10 cellular contexts compared by ENCODE assay signal in genomic region chr20:63191400-63191799, GRCh38. TPM values are rescaled to one million over a fixed set of nuclear protein-coding genes. Genes with fewer than 3 reads are reported as not detected.
DNase-seq lines count a peak whose midpoint lies in the region; ATAC-seq and TF ChIP-seq lines count a peak whose summit lies in the region.
"Had no signal": no experiment of that assay in that cellular context is flagged by ENCODE, and none has a peak within 500 bp of the region (broad histone marks: within the 10 kb centered on the region; RNA-seq: fewer than 3 reads in every experiment).

No MANE protein-coding gene starts in this region.

- ATAC-seq in RWPE2 (ENCODE audit: low read depth) = peak; percentile 76
- peak; percentile 4 for ATAC-seq in naive thymus-derived CD4-positive, alpha-beta T cell

- no peaks in the 10 kb centered on the region for H3K27me3 ChIP-seq in RWPE2 (ENCODE audit: insufficient read depth, poor library complexity, severe bottlenecking)
- H3K27me3 ChIP-seq in naive thymus-derived CD4-positive, alpha-beta T cell (ENCODE audit: control insufficient read depth in 2 of 2, insufficient read depth in 2 of 2, low read length in 2 of 2) = no peaks in the 10 kb centered on the region

- no peaks in the 10 kb centered on the region for H3K27me3 Mint-ChIP-seq in naive thymus-derived CD4-positive, alpha-beta T cell
- no peaks in the 10 kb centered on the region for H3K27me3 Mint-ChIP-seq in activated CD4-positive, alpha-beta T cell treated with anti-CD3 and anti-CD28 coated beads, Interleukin-2, amount 10 ng/mL, durations not matched to agents 24 days and 14 days

- peaks cover 2 to 6% (median 3%) of the 10 kb centered on the region in 7 donors for H3K4me1 Mint-ChIP-seq in naive thymus-derived CD4-positive, alpha-beta T cell
- H3K4me1 Mint-ChIP-seq in activated CD4-positive, alpha-beta T cell treated with anti-CD3 and anti-CD28 coated beads, Interleukin-2, amount 10 ng/mL, durations not matched to agents 24 days and 14 days = peaks cover 2% of the 10 kb centered on the region

- peak; percentile 80 for DNase-seq in G401 (ENCODE audit: low spot score)
- DNase-seq in NCI-H2081 (lab: John Stamatoyannopoulos, UW) = peak; percentile 93 to 96
- peak; percentile 99 for DNase-seq in RWPE2 (ENCODE audit: low spot score)
- DNase-seq in naive thymus-derived CD4-positive, alpha-beta T cell = no peak
- no peak for DNase-seq in activated CD4-positive, alpha-beta T cell treated with anti-CD3 and anti-CD28 coated beads, Interleukin-2, amount 50 U/mL, for 1 hour
- DNase-seq in activated CD4-positive, alpha-beta T cell treated with anti-CD3 and anti-CD28 coated beads, Interleukin-2, amount 10 ng/mL, durations not matched to agents 24 days and 14 days = no peak
- no peak for DNase-seq in NCI-H146 (lab: John Stamatoyannopoulos, UW)
- DNase-seq in head of caudate nucleus = no peak
- DNase-seq: activated T-cell treated with anti-CD3 and anti-CD28 coated beads, Interleukin-2, amount 50 U/mL, for 48 hours had no signal

- H3K27ac ChIP-seq in RWPE2 (ENCODE audit: poor library complexity, severe bottlenecking) = no peak overlapping the region
- no peak overlapping the region for H3K27ac ChIP-seq in naive thymus-derived CD4-positive, alpha-beta T cell (ENCODE audit: low read depth, low read length)
- H3K27ac ChIP-seq: parathyroid adenoma had no signal

- TF ChIP-seq CTCF in RWPE2 (IDR thresholded peaks at IDR 0.05; ENCODE audit: poor library complexity, severe bottlenecking) = peak; percentile 5

- no peaks in the 10 kb centered on the region for H3K9me3 ChIP-seq in RWPE2 (ENCODE audit: severe bottlenecking)
- no peaks in the 10 kb centered on the region for H3K9me3 ChIP-seq in naive thymus-derived CD4-positive, alpha-beta T cell (ENCODE audit: control insufficient read depth in 2 of 3, low read length in 3 of 3)

- POLR2A ChIA-PET in naive thymus-derived CD4-positive, alpha-beta T cell (lab: Charles Lee) = no interaction called here

- H3K4me3 ChIP-seq in RWPE2 (ENCODE audit: severe bottlenecking) = no peak overlapping the region
- no peak overlapping the region for H3K4me3 ChIP-seq in naive thymus-derived CD4-positive, alpha-beta T cell (ENCODE audit: low read length)

- H3K36me3 Mint-ChIP-seq in naive thymus-derived CD4-positive, alpha-beta T cell = peaks cover 1 to 21% (median 7%) of the 10 kb centered on the region in 5 donors
- peaks cover 13% of the 10 kb centered on the region for H3K36me3 Mint-ChIP-seq in activated CD4-positive, alpha-beta T cell treated with anti-CD3 and anti-CD28 coated beads, Interleukin-2, amount 10 ng/mL, durations not matched to agents 24 days and 14 days (ENCODE audit: low read depth)

- H3K27ac Mint-ChIP-seq in naive thymus-derived CD4-positive, alpha-beta T cell = no peak overlapping the region
- no peak overlapping the region for H3K27ac Mint-ChIP-seq in activated CD4-positive, alpha-beta T cell treated with anti-CD3 and anti-CD28 coated beads, Interleukin-2, amount 10 ng/mL, durations not matched to agents 24 days and 14 days

- in situ Hi-C loops in G401 (cut with HindIII; ENCODE audit: low sequenced_read_pairs) = no loop called here

- H3K36me3 ChIP-seq in RWPE2 (ENCODE audit: low read depth) = peaks cover 24% of the 10 kb centered on the region
- H3K36me3 ChIP-seq in naive thymus-derived CD4-positive, alpha-beta T cell (ENCODE audit: control insufficient read depth in 2 of 3, insufficient read depth in 3 of 3, low read length in 3 of 3) = peaks cover 0 to 14% (median 0%) of the 10 kb centered on the region in 3 experiments

- CTCF ChIA-PET in naive thymus-derived CD4-positive, alpha-beta T cell (lab: Charles Lee) = no interaction called here

- no peaks in the 10 kb centered on the region for H3K9me3 Mint-ChIP-seq in naive thymus-derived CD4-positive, alpha-beta T cell
- no peaks in the 10 kb centered on the region for H3K9me3 Mint-ChIP-seq in activated CD4-positive, alpha-beta T cell treated with anti-CD3 and anti-CD28 coated beads, Interleukin-2, amount 10 ng/mL, durations not matched to agents 24 days and 14 days

- no peak overlapping the region for H3K4me3 Mint-ChIP-seq in naive thymus-derived CD4-positive, alpha-beta T cell
- no peak overlapping the region for H3K4me3 Mint-ChIP-seq in activated CD4-positive, alpha-beta T cell treated with anti-CD3 and anti-CD28 coated beads, Interleukin-2, amount 10 ng/mL, durations not matched to agents 24 days and 14 days

- peaks cover 3% of the 10 kb centered on the region for H3K4me1 ChIP-seq in RWPE2 (ENCODE audit: insufficient read depth, poor library complexity, severe bottlenecking)
- H3K4me1 ChIP-seq in naive thymus-derived CD4-positive, alpha-beta T cell (ENCODE audit: control insufficient read depth in 2 of 2, insufficient read depth in 2 of 2, low read length in 2 of 2) = no peaks in the 10 kb centered on the region
- H3K4me1 ChIP-seq: parathyroid adenoma had no signal

- intact Hi-C loops in naive thymus-derived CD4-positive, alpha-beta T cell (cut with micrococcal nuclease) = no loop called here
- intact Hi-C loops in activated CD4-positive, alpha-beta T cell treated with anti-CD3 and anti-CD28 coated beads, Interleukin-2, amount 10 ng/mL, durations not matched to agents 24 days and 14 days (cut with micrococcal nuclease) = no loop called here
- intact Hi-C loops in head of caudate nucleus (cut with DNase I) = no loop called here

RNA-seq across cellular contexts. Expression of gene YTHDF1, which starts 24.5 kb away (rescaled TPM):
- 22.7 and 27.1 TPM in 2 replicates for total RNA-seq in G401 (2014; rRNA removed; shearing (Covaris generic))
- total RNA-seq in naive thymus-derived CD4-positive, alpha-beta T cell = 10 to 100 TPM; 35.9 to 52.1 (median 42.0) TPM
- 10 to 100 TPM; 27.5 to 46.9 TPM for polyA plus RNA-seq in naive thymus-derived CD4-positive, alpha-beta T cell
- total RNA-seq in activated CD4-positive, alpha-beta T cell treated with anti-CD3 and anti-CD28 coated beads, Interleukin-2, amount 10 ng/mL, durations not matched to agents 24 days and 14 days = 44.5 and 48.6 TPM in 2 replicates

RNA-seq across cellular contexts. Expression of gene BIRC7, which starts 44.3 kb away (rescaled TPM):
- total RNA-seq in G401 (2014; rRNA removed; shearing (Covaris generic)) = 68.2 and 78.4 TPM in 2 replicates
- total RNA-seq in naive thymus-derived CD4-positive, alpha-beta T cell = not detected
- polyA plus RNA-seq in naive thymus-derived CD4-positive, alpha-beta T cell = not detected
- total RNA-seq in activated CD4-positive, alpha-beta T cell treated with anti-CD3 and anti-CD28 coated beads, Interleukin-2, amount 10 ng/mL, durations not matched to agents 24 days and 14 days = not detected in 2 replicates

Comparison
In these comparisons a context has a peak if more than half of its experiments do, and no peak if none do; other contexts are left out.
1. DNase-seq: peak in G401 (single experiment), NCI-H2081 (2 of 2) and RWPE2 (single experiment); none in naive thymus-derived CD4-positive, alpha-beta T cell (0 of 9), activated CD4-positive, alpha-beta T cell treated with anti-CD3 and anti-CD28 coated beads, Interleukin-2, amount 50 U/mL, for 1 hour (single experiment), activated CD4-positive, alpha-beta T cell treated with anti-CD3 and anti-CD28 coated beads, Interleukin-2, amount 10 ng/mL, durations not matched to agents 24 days and 14 days (single experiment), NCI-H146 (single experiment) and head of caudate nucleus (0 of 42).
2. RNA of gene BIRC7, which starts 44.3 kb away (total RNA-seq): 68.2 to 78.4 TPM in G401; not detected in naive thymus-derived CD4-positive, alpha-beta T cell and not detected in activated CD4-positive, alpha-beta T cell treated with anti-CD3 and anti-CD28 coated beads, Interleukin-2, amount 10 ng/mL, durations not matched to agents 24 days and 14 days; every median in the first group is over 10 times any median in the second.